1 cellular context compared by ENCODE assay signal in genomic region chr17:789160-789840, GRCh38.
TF ChIP-seq lines count a peak whose summit lies in the region.

No MANE protein-coding gene starts in this region.

TF ChIP-seq in H1, 55 proteins besides CTCF, POLR2A, EP300 and RAD21:
- TF ChIP-seq ASH2L (IDR thresholded peaks at IDR 0.05; ENCODE audit: low read length) (no peak), NANOG (IDR thresholded peaks at IDR 0.05; ENCODE audit: insufficient read depth, low read depth, low read length, poor library complexity, severe bottlenecking) (no peak), CHD2 (IDR thresholded peaks at IDR 0.05; ENCODE audit: low read length) (no peak), SRF (IDR thresholded peaks at IDR 0.05; ENCODE audit: low read depth, low read length) (no peak), MAX (IDR thresholded peaks at IDR 0.05) (no peak)
